ENCODE assay signal across 20 cellular contexts in the genomic region with DNA sequence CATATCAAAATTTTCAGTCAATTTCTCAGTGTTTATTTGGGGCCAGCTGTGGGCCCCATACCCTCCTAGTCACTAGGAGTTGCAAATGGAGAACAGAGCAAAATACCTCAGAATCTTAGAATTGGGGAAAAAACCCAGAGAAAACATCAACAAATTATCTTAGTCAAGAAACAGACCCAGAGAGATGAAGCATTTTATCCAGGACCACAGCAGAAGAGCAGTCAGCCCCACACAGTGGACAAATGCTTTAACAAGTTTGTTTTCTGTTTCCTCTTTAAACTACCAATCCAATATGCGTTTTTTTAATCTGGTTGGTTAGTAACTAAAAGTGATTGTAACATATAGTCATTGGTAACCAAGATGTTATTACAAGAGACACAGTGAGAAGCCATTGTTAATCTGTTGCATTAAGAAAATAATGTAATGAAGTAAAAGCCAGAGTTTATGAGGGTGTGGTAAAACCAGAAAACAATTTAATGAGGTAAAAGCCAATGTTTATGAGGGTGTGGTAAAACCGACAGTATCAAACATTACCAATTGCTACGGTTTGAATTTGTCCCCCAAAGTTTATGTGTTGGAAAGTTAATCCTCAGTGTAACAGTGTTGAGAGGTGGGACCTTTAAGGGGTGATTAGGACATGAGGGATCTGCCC.
DNase-seq lines count a peak whose midpoint lies in the region; ATAC-seq and TF ChIP-seq lines count a peak whose summit lies in the region.
"Had no signal": no experiment of that assay in that cellular context is flagged by ENCODE, and none has a peak within 500 bp of the region (broad histone marks: within the 10 kb centered on the region; RNA-seq: fewer than 3 reads in every experiment).

No MANE protein-coding gene starts in this region.

- no peaks in the 10 kb centered on the region for H3K79me2 ChIP-seq in PC-3 (ENCODE audit: low read length)
- H3K79me2 ChIP-seq in smooth muscle cell (ENCODE audit: low read depth) = no peaks in the 10 kb centered on the region

- H3K9ac ChIP-seq in PC-3 (ENCODE audit: low read length) (peak overlapping the region; percentile 55; the same call in 1 of the 2 replicates), smooth muscle cell (ENCODE audit: low read depth) (no peak overlapping the region)
- H3K9ac ChIP-seq: BLaER1 treated with 17β-estradiol and CSF1 and Interleukin-3, amounts not matched to agents 10 nM and 100 nM; KMS-11 had no signal

- H3F3A ChIP-seq in PC-3 (ENCODE audit: low read length, unreplicated experiment) (no peaks in the 10 kb centered on the region), smooth muscle cell (ENCODE audit: low read depth) (peaks cover 6% of the 10 kb centered on the region)

- no peak for ATAC-seq in activated CD8-positive, alpha-beta T cell treated with anti-CD3 and anti-CD28 coated beads for 36 hours
- ATAC-seq in activated CD8-positive, alpha-beta T cell treated with anti-CD3 and anti-CD28 coated beads, Interleukin-2, amount 10 ng/mL, durations not matched to agents 7 days and 5 days = no peak
- peak; percentile 33 for ATAC-seq in PC-3
- no peak for ATAC-seq in activated CD8-positive, alpha-beta memory T cell treated with anti-CD3 and anti-CD28 coated beads, Interleukin-2, amount 10 ng/mL, durations not matched to agents 7 days and 5 days
- ATAC-seq: WTC11 had no signal

- WGBS in smooth muscle cell (ENCODE audit: low lambda C conversion rate) = 61% methylated on average over 3 of the region's 3 CpGs

- H4K20me1 ChIP-seq in PC-3 (ENCODE audit: low read length) = no peaks in the 10 kb centered on the region
- H4K20me1 ChIP-seq in smooth muscle cell (ENCODE audit: low read depth) = no peaks in the 10 kb centered on the region
- H4K20me1 ChIP-seq: BLaER1 treated with 17β-estradiol and CSF1 and Interleukin-3, amounts not matched to agents 10 nM and 100 nM had no signal

- no peaks in the 10 kb centered on the region for H3K9me2 ChIP-seq in PC-3 (replicated peaks; ENCODE audit: low read length)

- CTCF ChIA-PET in activated CD8-positive, alpha-beta T cell treated with anti-CD3 and anti-CD28 coated beads for 36 hours (lab: Charles Lee) = interaction anchor here (1.6 kb wide), 1 partner anchor 17 kb away, joined by 3 read pairs; no protein-coding TSS in a partner anchor
- CTCF ChIA-PET in activated CD8-positive, alpha-beta T cell treated with anti-CD3 and anti-CD28 coated beads, Interleukin-2, amount 10 ng/mL, durations not matched to agents 7 days and 5 days (lab: Charles Lee) = no interaction called here
- CTCF ChIA-PET in PC-3 (lab: Charles Lee) = no interaction called here
- CTCF ChIA-PET in activated CD8-positive, alpha-beta memory T cell treated with anti-CD3 and anti-CD28 coated beads, Interleukin-2, amount 10 ng/mL, durations not matched to agents 7 days and 5 days (lab: Charles Lee) = interaction anchor here (1.5 kb wide), 1 partner anchor 9 kb away, joined by 3 read pairs; no protein-coding TSS in a partner anchor

- H3K27ac Mint-ChIP-seq in activated CD8-positive, alpha-beta T cell treated with anti-CD3 and anti-CD28 coated beads for 36 hours = peak overlapping the region; percentile 16
- H3K27ac Mint-ChIP-seq in activated CD8-positive, alpha-beta T cell treated with anti-CD3 and anti-CD28 coated beads, Interleukin-2, amount 10 ng/mL, durations not matched to agents 7 days and 5 days = no peak overlapping the region
- H3K27ac Mint-ChIP-seq in activated CD8-positive, alpha-beta memory T cell treated with anti-CD3 and anti-CD28 coated beads, Interleukin-2, amount 10 ng/mL, durations not matched to agents 7 days and 5 days = no peak overlapping the region
- H3K27ac Mint-ChIP-seq: immature natural killer cell had no signal

- POLR2A ChIA-PET in activated CD8-positive, alpha-beta T cell treated with anti-CD3 and anti-CD28 coated beads for 36 hours (lab: Charles Lee) = interaction anchor here (0.7 kb wide), 1 partner anchor 835 kb away, joined by 4 read pairs; no protein-coding TSS in a partner anchor
- POLR2A ChIA-PET in activated CD8-positive, alpha-beta T cell treated with anti-CD3 and anti-CD28 coated beads, Interleukin-2, amount 10 ng/mL, durations not matched to agents 7 days and 5 days (lab: Charles Lee) = no interaction called here
- POLR2A ChIA-PET in PC-3 (lab: Charles Lee; ENCODE audit: unreplicated experiment) = no interaction called here

- peaks cover 22% of the 10 kb centered on the region for H3K4me1 ChIP-seq in PC-3 (ENCODE audit: insufficient read depth, low read length)
- H3K4me1 ChIP-seq in smooth muscle cell (ENCODE audit: low read depth) = peaks cover 4% of the 10 kb centered on the region

- peaks cover 35% of the 10 kb centered on the region for H3K4me1 Mint-ChIP-seq in activated CD8-positive, alpha-beta T cell treated with anti-CD3 and anti-CD28 coated beads for 36 hours (ENCODE audit: low read depth)
- H3K4me1 Mint-ChIP-seq in activated CD8-positive, alpha-beta T cell treated with anti-CD3 and anti-CD28 coated beads, Interleukin-2, amount 10 ng/mL, durations not matched to agents 7 days and 5 days (ENCODE audit: low read depth) = peaks cover 5% of the 10 kb centered on the region
- H3K4me1 Mint-ChIP-seq in activated CD8-positive, alpha-beta memory T cell treated with anti-CD3 and anti-CD28 coated beads, Interleukin-2, amount 10 ng/mL, durations not matched to agents 7 days and 5 days = peaks cover 16% of the 10 kb centered on the region
- H3K4me1 Mint-ChIP-seq: immature natural killer cell had no signal

- no peaks in the 10 kb centered on the region for H3K36me3 Mint-ChIP-seq in activated CD8-positive, alpha-beta T cell treated with anti-CD3 and anti-CD28 coated beads for 36 hours (ENCODE audit: low read depth)
- no peaks in the 10 kb centered on the region for H3K36me3 Mint-ChIP-seq in activated CD8-positive, alpha-beta T cell treated with anti-CD3 and anti-CD28 coated beads, Interleukin-2, amount 10 ng/mL, durations not matched to agents 7 days and 5 days (ENCODE audit: low read depth)
- no peaks in the 10 kb centered on the region for H3K36me3 Mint-ChIP-seq in activated CD8-positive, alpha-beta memory T cell treated with anti-CD3 and anti-CD28 coated beads, Interleukin-2, amount 10 ng/mL, durations not matched to agents 7 days and 5 days
- H3K36me3 Mint-ChIP-seq: immature natural killer cell, WTC11 had no signal

- no peak for DNase-seq in activated CD8-positive, alpha-beta T cell treated with anti-CD3 and anti-CD28 coated beads for 36 hours
- no peak for DNase-seq in activated CD8-positive, alpha-beta T cell treated with anti-CD3 and anti-CD28 coated beads, Interleukin-2, amount 10 ng/mL, durations not matched to agents 7 days and 5 days
- DNase-seq in PC-3 = peak; percentile 29
- peak; percentile 16 to 30 for DNase-seq in cardiac fibroblast (ENCODE audit: low read depth in 2 of 2)
- DNase-seq in smooth muscle cell (lab: John Stamatoyannopoulos, UW; ENCODE audit: unreplicated experiment) = no peak
- no peak for DNase-seq in activated CD8-positive, alpha-beta memory T cell treated with anti-CD3 and anti-CD28 coated beads, Interleukin-2, amount 10 ng/mL, durations not matched to agents 7 days and 5 days
- no peak for DNase-seq in NCI-H187 treated with DMSO at 0.1 percent for 48 hours (lab: John Stamatoyannopoulos, UW)
- no peak for DNase-seq in hepatic stellate cell (ENCODE audit: low spot score)
- DNase-seq: activated T-cell treated with anti-CD3 and anti-CD28 coated beads, Interleukin-2, amount 50 U/mL, for 48 hours; central memory CD4-positive, alpha-beta T cell; head of caudate nucleus; immature natural killer cell; NCI-H2171; NCI-H526; nucleus accumbens; stimulated activated CD4-positive, alpha-beta T cell treated with anti-CD3 and anti-CD28 coated beads, Interleukin-12 subunit alpha, Interleukin-12 subunit beta, amount 100 ng/mL, for 4 hours; stimulated activated CD8-positive, alpha-beta memory T cell treated with anti-CD3 and anti-CD28 coated beads, Interleukin-4, amount 100 ng/mL, for 48 hours had no signal

- H3K9me3 ChIP-seq in PC-3 (ENCODE audit: low read length) (no peaks in the 10 kb centered on the region), smooth muscle cell (replicated peaks; ENCODE audit: low read depth) (no peaks in the 10 kb centered on the region)

- peak overlapping the region; percentile 89 for H3K27ac ChIP-seq in PC-3 (ENCODE audit: low read length)
- peak overlapping the region; percentile 85 for H3K27ac ChIP-seq in smooth muscle cell (ENCODE audit: low read depth)
- H3K27ac ChIP-seq: KMS-11 had no signal

- H3K27me3 ChIP-seq in PC-3 (ENCODE audit: low read length) = no peaks in the 10 kb centered on the region
- H3K27me3 ChIP-seq in smooth muscle cell (ENCODE audit: low read depth) = no peaks in the 10 kb centered on the region
- H3K27me3 ChIP-seq: BLaER1 treated with 17β-estradiol and CSF1 and Interleukin-3, amounts not matched to agents 10 nM and 100 nM had no signal

- H2AFZ ChIP-seq in PC-3 (ENCODE audit: low read length) (no peak overlapping the region), smooth muscle cell (ENCODE audit: low read depth) (no peak overlapping the region)

- intact Hi-C loops in activated CD8-positive, alpha-beta T cell treated with anti-CD3 and anti-CD28 coated beads for 36 hours (cut with micrococcal nuclease) = no loop called here
- intact Hi-C loops in PC-3 (cut with micrococcal nuclease) = loop anchor here (1.0 to 5.0 kb wide), 2 partner anchors 21 to 54 kb away; no protein-coding TSS in a partner anchor

- H3K4me3 Mint-ChIP-seq in activated CD8-positive, alpha-beta T cell treated with anti-CD3 and anti-CD28 coated beads for 36 hours = no peak overlapping the region
- no peak overlapping the region for H3K4me3 Mint-ChIP-seq in activated CD8-positive, alpha-beta T cell treated with anti-CD3 and anti-CD28 coated beads, Interleukin-2, amount 10 ng/mL, durations not matched to agents 7 days and 5 days
- H3K4me3 Mint-ChIP-seq in activated CD8-positive, alpha-beta memory T cell treated with anti-CD3 and anti-CD28 coated beads, Interleukin-2, amount 10 ng/mL, durations not matched to agents 7 days and 5 days = no peak overlapping the region
- H3K4me3 Mint-ChIP-seq: immature natural killer cell, WTC11 had no signal

- no peak for TF ChIP-seq CTCF in activated CD8-positive, alpha-beta T cell treated with anti-CD3 and anti-CD28 coated beads for 36 hours (IDR thresholded peaks at IDR 0.05)
- TF ChIP-seq CTCF in PC-3 (conservative IDR thresholded peaks at IDR 0.05; ENCODE audit: low read depth, low read length) (no peak; the same call in 1 of the 2 replicates), cardiac fibroblast (IDR thresholded peaks at IDR 0.05; ENCODE audit: low read depth, low read length) (no peak), smooth muscle cell (IDR thresholded peaks at IDR 0.05; ENCODE audit: borderline replicate concordance, insufficient read depth, poor library complexity, severe bottlenecking) (no peak)

- H3K4me2 ChIP-seq in PC-3 (ENCODE audit: low read length) (peak overlapping the region; percentile 30; the same call in 1 of the 2 replicates), smooth muscle cell (peak overlapping the region; percentile 77)
- H3K4me2 ChIP-seq: KMS-11 had no signal

- no peak overlapping the region for H3K4me3 ChIP-seq in PC-3 (ENCODE audit: low read length)
- H3K4me3 ChIP-seq in cardiac fibroblast (replicated peaks in 1 of 2; ENCODE audit: low read depth in 2 of 2, low read length in 2 of 2) = no peak overlapping the region
- H3K4me3 ChIP-seq in smooth muscle cell = no peak overlapping the region
- H3K4me3 ChIP-seq: BLaER1 treated with 17β-estradiol and CSF1 and Interleukin-3, amounts not matched to agents 10 nM and 100 nM had no signal

- H3K27me3 Mint-ChIP-seq in activated CD8-positive, alpha-beta T cell treated with anti-CD3 and anti-CD28 coated beads for 36 hours = no peaks in the 10 kb centered on the region
- H3K27me3 Mint-ChIP-seq in activated CD8-positive, alpha-beta T cell treated with anti-CD3 and anti-CD28 coated beads, Interleukin-2, amount 10 ng/mL, durations not matched to agents 7 days and 5 days (ENCODE audit: low read depth) = no peaks in the 10 kb centered on the region
- peaks cover 15% of the 10 kb centered on the region for H3K27me3 Mint-ChIP-seq in activated CD8-positive, alpha-beta memory T cell treated with anti-CD3 and anti-CD28 coated beads, Interleukin-2, amount 10 ng/mL, durations not matched to agents 7 days and 5 days

- no TSS peak for BruUV-seq in PC-3 (replicated peaks; lab: Mats Ljungman, UMichigan)

- H3K36me3 ChIP-seq in PC-3 (ENCODE audit: low read depth, low read length) (no peaks in the 10 kb centered on the region), smooth muscle cell (ENCODE audit: low read depth) (no peaks in the 10 kb centered on the region)
- H3K36me3 ChIP-seq: BLaER1 treated with 17β-estradiol and CSF1 and Interleukin-3, amounts not matched to agents 10 nM and 100 nM had no signal

- no peaks in the 10 kb centered on the region for H3K9me3 Mint-ChIP-seq in activated CD8-positive, alpha-beta T cell treated with anti-CD3 and anti-CD28 coated beads for 36 hours
- no peaks in the 10 kb centered on the region for H3K9me3 Mint-ChIP-seq in activated CD8-positive, alpha-beta T cell treated with anti-CD3 and anti-CD28 coated beads, Interleukin-2, amount 10 ng/mL, durations not matched to agents 7 days and 5 days (ENCODE audit: insufficient read depth)
- no peaks in the 10 kb centered on the region for H3K9me3 Mint-ChIP-seq in activated CD8-positive, alpha-beta memory T cell treated with anti-CD3 and anti-CD28 coated beads, Interleukin-2, amount 10 ng/mL, durations not matched to agents 7 days and 5 days (ENCODE audit: low read depth)
- H3K9me3 Mint-ChIP-seq: WTC11 had no signal

Comparison
In these comparisons a context has a peak if more than half of its experiments do, and no peak if none do; other contexts are left out.
1. CTCF ChIA-PET loops: an anchor here in activated CD8-positive, alpha-beta T cell treated with anti-CD3 and anti-CD28 coated beads for 36 hours (1.6 kb wide) and activated CD8-positive, alpha-beta memory T cell treated with anti-CD3 and anti-CD28 coated beads, Interleukin-2, amount 10 ng/mL, durations not matched to agents 7 days and 5 days (1.5 kb wide); none called in activated CD8-positive, alpha-beta T cell treated with anti-CD3 and anti-CD28 coated beads, Interleukin-2, amount 10 ng/mL, durations not matched to agents 7 days and 5 days and PC-3.
2. DNase-seq: peak in PC-3 (single experiment) and cardiac fibroblast (2 of 2); none in activated CD8-positive, alpha-beta T cell treated with anti-CD3 and anti-CD28 coated beads for 36 hours (single experiment), activated CD8-positive, alpha-beta T cell treated with anti-CD3 and anti-CD28 coated beads, Interleukin-2, amount 10 ng/mL, durations not matched to agents 7 days and 5 days (single experiment), smooth muscle cell (single experiment), activated CD8-positive, alpha-beta memory T cell treated with anti-CD3 and anti-CD28 coated beads, Interleukin-2, amount 10 ng/mL, durations not matched to agents 7 days and 5 days (single experiment), NCI-H187 treated with DMSO at 0.1 percent for 48 hours (single experiment) and hepatic stellate cell (single experiment).